ENCODE assay signal across 8 cellular contexts in the genomic region with DNA sequence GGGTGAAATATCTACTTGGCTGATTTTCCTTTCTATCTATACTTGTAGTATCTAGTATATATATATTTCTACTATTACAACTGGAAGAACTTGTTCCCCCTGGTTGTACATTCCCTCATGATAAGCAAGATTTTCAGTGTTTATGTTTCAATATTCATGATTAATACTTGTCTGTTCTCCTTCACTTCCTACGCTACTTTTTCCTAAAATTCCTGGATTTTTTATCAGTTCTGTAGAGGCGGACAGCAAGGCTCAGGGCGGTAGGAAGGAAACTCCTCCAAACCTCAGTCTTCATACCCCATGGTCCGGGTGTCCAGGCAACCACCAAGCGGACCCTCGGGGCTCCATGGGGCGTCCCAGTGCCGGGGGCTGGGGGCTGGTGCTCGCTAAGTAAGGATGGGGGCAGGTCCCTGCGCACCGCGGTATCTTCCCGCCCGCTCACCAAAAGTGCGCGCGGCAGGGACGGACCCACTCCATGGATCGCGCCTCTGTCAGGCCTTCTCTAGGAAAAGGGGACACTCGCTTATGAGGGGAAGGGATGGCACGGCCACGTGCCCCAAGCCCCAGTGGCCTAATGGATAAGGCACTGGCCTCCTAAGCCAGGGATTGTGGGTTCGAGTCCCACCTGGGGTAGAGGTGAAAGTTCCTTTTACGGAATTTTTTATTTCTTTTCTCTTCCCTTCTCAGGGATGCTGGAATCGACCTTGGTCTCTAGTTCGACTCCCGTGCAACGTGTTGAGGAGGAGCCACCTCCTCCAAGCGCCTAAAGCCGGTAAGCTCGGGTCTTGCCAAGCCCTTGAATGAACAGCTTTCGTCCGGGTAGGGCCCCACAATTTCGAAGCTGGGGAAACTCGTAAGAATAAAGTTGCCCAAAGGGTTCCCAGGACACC. TPM values are rescaled to one million over a fixed set of nuclear protein-coding genes. Genes with fewer than 3 reads are reported as not detected.
DNase-seq lines count a peak whose midpoint lies in the region; ATAC-seq and TF ChIP-seq lines count a peak whose summit lies in the region.

No MANE protein-coding gene starts in this region.

- H3K9me2 ChIP-seq in GM23338 (ENCODE audit: insufficient read depth) = no peaks in the 10 kb centered on the region

- CTCF ChIA-PET in Caco-2 (lab: Charles Lee) = interaction anchor here (0.9 to 2.0 kb wide), 7 partner anchors 14 to 168 kb away, joined by 3 to 31 read pairs (median 5); a partner anchor contains a TSS

- peak overlapping the region; percentile 88 for H3K4me2 ChIP-seq in GM23338

- H3K4me1 Mint-ChIP-seq in Caco-2 (ENCODE audit: low read depth, unreplicated experiment) (peaks cover 30% of the 10 kb centered on the region), GM23338 (peaks cover 18% of the 10 kb centered on the region)
- H3K4me1 Mint-ChIP-seq in natural killer cell treated with Interleukin-12 subunit alpha and Interleukin-12 subunit beta and Interleukin-15 and Interleukin-18, amount 100 ng/mL, for 72 hours (ENCODE audit: low read depth in 2 of 2) = peaks cover 32 to 33% of the 10 kb centered on the region in 2 donors
- peaks cover 36% of the 10 kb centered on the region for H3K4me1 Mint-ChIP-seq in stimulated activated memory B cell treated with anti-CD40 and anti-IgM and Interleukin-4, amounts not matched to agents 10 μg/mL and 1 μg/mL and 100 μg/mL, for 72 hours

- POLR2A ChIA-PET in Caco-2 (lab: Charles Lee) = interaction anchor here (1.8 to 2.4 kb wide), 2 partner anchors 14 to 21 kb away, joined by 20 to 29 read pairs; a partner anchor contains a TSS

- H3K4me3 Mint-ChIP-seq in Caco-2 (ENCODE audit: unreplicated experiment) (peak overlapping the region; percentile 94), GM23338 (peak overlapping the region; percentile 99)
- peak overlapping the region; percentile 97 for H3K4me3 Mint-ChIP-seq in natural killer cell treated with Interleukin-12 subunit alpha and Interleukin-12 subunit beta and Interleukin-15 and Interleukin-18, amount 100 ng/mL, for 72 hours
- peak overlapping the region; percentile 88 for H3K4me3 Mint-ChIP-seq in stimulated activated memory B cell treated with anti-CD40 and anti-IgM and Interleukin-4, amounts not matched to agents 10 μg/mL and 1 μg/mL and 100 μg/mL, for 72 hours

- peak overlapping the region; percentile 90 for H3K27ac ChIP-seq in GM23338 (ENCODE audit: low read depth)

- intact Hi-C loops in Caco-2 (cut with micrococcal nuclease; ENCODE audit: unreplicated experiment) = loop anchor here (2.0 kb wide), 2 partner anchors 21 to 43 kb away; a partner anchor contains a TSS

- H3K27me3 ChIP-seq in Caco-2 (replicated peaks; ENCODE audit: control insufficient read depth, insufficient read depth, low read length) = no peaks in the 10 kb centered on the region
- H3K27me3 ChIP-seq in GM23338 (ENCODE audit: insufficient read depth) = peaks cover 5% of the 10 kb centered on the region; the same call in 1 of the 2 replicates
- H3K27me3 ChIP-seq in MG63 = no peaks in the 10 kb centered on the region

- no peaks in the 10 kb centered on the region for H3K4me1 ChIP-seq in Caco-2
- H3K4me1 ChIP-seq in GM23338 (ENCODE audit: insufficient read depth) = peaks cover 22% of the 10 kb centered on the region

- peaks cover 4% of the 10 kb centered on the region for H3K27me3 Mint-ChIP-seq in Caco-2 (ENCODE audit: insufficient read depth, unreplicated experiment)
- peaks cover 33% of the 10 kb centered on the region for H3K27me3 Mint-ChIP-seq in GM23338 (ENCODE audit: insufficient read depth, low read depth, poor library complexity)
- H3K27me3 Mint-ChIP-seq in natural killer cell treated with Interleukin-12 subunit alpha and Interleukin-12 subunit beta and Interleukin-15 and Interleukin-18, amount 100 ng/mL, for 72 hours = peaks cover 0 to 5% of the 10 kb centered on the region in 2 donors
- no peaks in the 10 kb centered on the region for H3K27me3 Mint-ChIP-seq in stimulated activated memory B cell treated with anti-CD40 and anti-IgM and Interleukin-4, amounts not matched to agents 10 μg/mL and 1 μg/mL and 100 μg/mL, for 72 hours

- H3F3A ChIP-seq in GM23338 (replicated peaks; ENCODE audit: low read depth) = peaks cover 26% of the 10 kb centered on the region

- H3K27ac Mint-ChIP-seq in Caco-2 (ENCODE audit: unreplicated experiment) (peak overlapping the region; percentile 98), GM23338 (peak overlapping the region; percentile 99)
- peak overlapping the region; percentile 97 for H3K27ac Mint-ChIP-seq in natural killer cell treated with Interleukin-12 subunit alpha and Interleukin-12 subunit beta and Interleukin-15 and Interleukin-18, amount 100 ng/mL, for 72 hours
- peak overlapping the region; percentile 88 for H3K27ac Mint-ChIP-seq in stimulated activated memory B cell treated with anti-CD40 and anti-IgM and Interleukin-4, amounts not matched to agents 10 μg/mL and 1 μg/mL and 100 μg/mL, for 72 hours

- DNase-seq in Caco-2 = peak; percentile 95 to 99
- DNase-seq in GM23338 (ENCODE audit: low spot score) = peak; percentile 96
- DNase-seq in MG63 = peak; percentile 91
- peak; percentile 91 to 97 for DNase-seq in SHP77 (lab: John Stamatoyannopoulos, UW)
- DNase-seq in activated gamma-delta T cell (lab: John Stamatoyannopoulos, UW) = peak; percentile 32
- DNase-seq in fibroblast of the conjunctiva (ENCODE audit: low read depth) = peak; percentile 83
- DNase-seq in natural killer cell treated with Interleukin-12 subunit alpha and Interleukin-12 subunit beta and Interleukin-15 and Interleukin-18, amount 100 ng/mL, for 72 hours (ENCODE audit: low spot score) = peak; percentile 84

- H3K9me3 ChIP-seq in Caco-2 (no peaks in the 10 kb centered on the region), MG63 (peaks cover 2% of the 10 kb centered on the region; the same call in 1 of the 2 replicates)

- H3K36me3 Mint-ChIP-seq in Caco-2 (ENCODE audit: insufficient read depth, unreplicated experiment) = peaks cover 39% of the 10 kb centered on the region
- peaks cover 24% of the 10 kb centered on the region for H3K36me3 Mint-ChIP-seq in GM23338 (ENCODE audit: low read depth)
- H3K36me3 Mint-ChIP-seq in natural killer cell treated with Interleukin-12 subunit alpha and Interleukin-12 subunit beta and Interleukin-15 and Interleukin-18, amount 100 ng/mL, for 72 hours = peaks cover 7% of the 10 kb centered on the region
- peaks cover 9% of the 10 kb centered on the region for H3K36me3 Mint-ChIP-seq in stimulated activated memory B cell treated with anti-CD40 and anti-IgM and Interleukin-4, amounts not matched to agents 10 μg/mL and 1 μg/mL and 100 μg/mL, for 72 hours

- no TSS peak for BruUV-seq in Caco-2 (replicated peaks; lab: Mats Ljungman, UMichigan)

- H4K20me1 ChIP-seq in GM23338 (replicated peaks; ENCODE audit: insufficient read depth) = no peaks in the 10 kb centered on the region

- H3K4me3 ChIP-seq in Caco-2 (ENCODE audit: low read depth, low read length) (peak overlapping the region; percentile 91), GM23338 (peak overlapping the region; percentile 96), MG63 (peak overlapping the region; percentile 88)

- H3K79me2 ChIP-seq in GM23338 (replicated peaks; ENCODE audit: insufficient read depth) = no peaks in the 10 kb centered on the region

- H3K36me3 ChIP-seq in Caco-2 (ENCODE audit: control insufficient read depth, insufficient read depth, low read length) = no peaks in the 10 kb centered on the region
- peaks cover 4% of the 10 kb centered on the region for H3K36me3 ChIP-seq in GM23338 (ENCODE audit: insufficient read depth)
- H3K36me3 ChIP-seq in MG63 = peaks cover 3% of the 10 kb centered on the region

- H2AFZ ChIP-seq in GM23338 = peak overlapping the region; percentile 99

- H3K9me3 Mint-ChIP-seq in Caco-2 (ENCODE audit: unreplicated experiment) (peaks cover 20% of the 10 kb centered on the region), GM23338 (peaks cover 41% of the 10 kb centered on the region)
- H3K9me3 Mint-ChIP-seq in natural killer cell treated with Interleukin-12 subunit alpha and Interleukin-12 subunit beta and Interleukin-15 and Interleukin-18, amount 100 ng/mL, for 72 hours = no peaks in the 10 kb centered on the region
- peaks cover 3% of the 10 kb centered on the region for H3K9me3 Mint-ChIP-seq in stimulated activated memory B cell treated with anti-CD40 and anti-IgM and Interleukin-4, amounts not matched to agents 10 μg/mL and 1 μg/mL and 100 μg/mL, for 72 hours

- TF ChIP-seq CTCF in Caco-2 (IDR thresholded peaks at IDR 0.05; ENCODE audit: insufficient read depth in 1 of 2, low read depth in 1 of 2, low read length in 1 of 2, severe bottlenecking in 1 of 2, unreplicated experiment in 1 of 2) (no peak), GM23338 (conservative IDR thresholded peaks at IDR 0.05; ENCODE audit: low read depth in 2 of 2) (no peak)

- peak; percentile 62 for ATAC-seq in GM23338
- ATAC-seq in natural killer cell treated with Interleukin-12 subunit alpha and Interleukin-12 subunit beta and Interleukin-15 and Interleukin-18, amount 100 ng/mL, for 72 hours = peak; percentile 63 to 75
- peak; percentile 68 for ATAC-seq in stimulated activated memory B cell treated with anti-CD40 and anti-IgM and Interleukin-4, amounts not matched to agents 10 μg/mL and 1 μg/mL and 100 μg/mL, for 72 hours

RNA-seq across cellular contexts. Expression of a gene that starts 13.2 kb away (rescaled TPM):
- 316 and 326 TPM in 2 replicates for total RNA-seq in Caco-2 (2022)
- 240 and 244 TPM in 2 replicates for total RNA-seq in GM23338 (2014; rRNA removed; shearing (Covaris generic))
- polyA plus RNA-seq in GM23338 (2016; fragmentation: Nextera tagmentation; extraction: Ambion mirVana) = 1,144 and 1,234 TPM in 2 replicates
- 296 and 323 TPM in 2 replicates for total RNA-seq in MG63 (2014; rRNA removed; shearing (Covaris generic); ENCODE audit: low replicate concordance)
- total RNA-seq in natural killer cell treated with Interleukin-12 subunit alpha and Interleukin-12 subunit beta and Interleukin-15 and Interleukin-18, amount 100 ng/mL, for 72 hours = 100 to 1,000 TPM; 153 to 187 TPM

RNA-seq across cellular contexts. Expression of a gene that starts 13.4 kb away (rescaled TPM):
- 27.9 and 28.8 TPM in 2 replicates for total RNA-seq in Caco-2 (2022)
- total RNA-seq in GM23338 (2014; rRNA removed; shearing (Covaris generic)) = 24.3 and 30.0 TPM in 2 replicates
- 7.4 and 8.1 TPM in 2 replicates for polyA plus RNA-seq in GM23338 (2016; fragmentation: Nextera tagmentation; extraction: Ambion mirVana)
- total RNA-seq in MG63 (2014; rRNA removed; shearing (Covaris generic); ENCODE audit: low replicate concordance) = 15.6 and 17.0 TPM in 2 replicates
- total RNA-seq in natural killer cell treated with Interleukin-12 subunit alpha and Interleukin-12 subunit beta and Interleukin-15 and Interleukin-18, amount 100 ng/mL, for 72 hours = 10 to 100 TPM; 20.0 to 20.1 TPM

RNA-seq across cellular contexts. Expression of a gene that starts 21.1 kb away (rescaled TPM):
- 61.0 and 61.8 TPM in 2 replicates for total RNA-seq in Caco-2 (2022)
- total RNA-seq in GM23338 (2014; rRNA removed; shearing (Covaris generic)) = 38.0 and 48.5 TPM in 2 replicates
- polyA plus RNA-seq in GM23338 (2016; fragmentation: Nextera tagmentation; extraction: Ambion mirVana) = 66.7 and 68.0 TPM in 2 replicates
- total RNA-seq in MG63 (2014; rRNA removed; shearing (Covaris generic); ENCODE audit: low replicate concordance) = 94.3 and 148 TPM in 2 replicates
- 10 to 100 TPM; 46.6 to 61.8 TPM for total RNA-seq in natural killer cell treated with Interleukin-12 subunit alpha and Interleukin-12 subunit beta and Interleukin-15 and Interleukin-18, amount 100 ng/mL, for 72 hours

RNA-seq across cellular contexts. Expression of a gene that starts 46.2 kb away (rescaled TPM):
- 30.9 and 31.6 TPM in 2 replicates for total RNA-seq in Caco-2 (2022)
- total RNA-seq in GM23338 (2014; rRNA removed; shearing (Covaris generic)) = 34.4 and 35.8 TPM in 2 replicates
- polyA plus RNA-seq in GM23338 (2016; fragmentation: Nextera tagmentation; extraction: Ambion mirVana) = 17.7 and 18.3 TPM in 2 replicates
- 2.2 and 4.2 TPM in 2 replicates for total RNA-seq in MG63 (2014; rRNA removed; shearing (Covaris generic); ENCODE audit: low replicate concordance)
- under 1 TPM; 0.07 to 0.47 TPM for total RNA-seq in natural killer cell treated with Interleukin-12 subunit alpha and Interleukin-12 subunit beta and Interleukin-15 and Interleukin-18, amount 100 ng/mL, for 72 hours

RNA-seq across cellular contexts. Expression of a gene that starts 54.2 kb away (rescaled TPM):
- total RNA-seq in Caco-2 (2022) = 27.7 and 33.8 TPM in 2 replicates
- total RNA-seq in GM23338 (2014; rRNA removed; shearing (Covaris generic)) = 30.1 and 40.0 TPM in 2 replicates
- polyA plus RNA-seq in GM23338 (2016; fragmentation: Nextera tagmentation; extraction: Ambion mirVana) = 5.0 and 7.3 TPM in 2 replicates
- 0.12 and 0.33 TPM in 2 replicates for total RNA-seq in MG63 (2014; rRNA removed; shearing (Covaris generic); ENCODE audit: low replicate concordance)
- total RNA-seq in natural killer cell treated with Interleukin-12 subunit alpha and Interleukin-12 subunit beta and Interleukin-15 and Interleukin-18, amount 100 ng/mL, for 72 hours = 1 to 10 TPM; 4.6 TPM

Comparison
In these comparisons a context has a peak if more than half of its experiments do, and no peak if none do; other contexts are left out.
1. Peak in every context shown above with its lines: DNase-seq, ATAC-seq, H3K4me3 ChIP-seq and H3K27ac ChIP-seq.
2. DNase-seq: peak in every context shown above with its lines; median percentile 97 in Caco-2; 96 in GM23338; 94 in SHP77; 91 in MG63; 84 in natural killer cell treated with Interleukin-12 subunit alpha and Interleukin-12 subunit beta and Interleukin-15 and Interleukin-18, amount 100 ng/mL, for 72 hours; 83 in fibroblast of the conjunctiva; 32 in activated gamma-delta T cell.